ENCODE assay signal across 9 cellular contexts in genomic region chrX:129979207-129979920, GRCh38. TPM values are rescaled to one million over a fixed set of nuclear protein-coding genes. Genes with fewer than 3 reads are reported as not detected.
DNase-seq lines count a peak whose midpoint lies in the region; TF ChIP-seq lines count a peak whose summit lies in the region.
"Had no signal": no experiment of that assay in that cellular context is flagged by ENCODE, and none has a peak within 500 bp of the region (broad histone marks: within the 10 kb centered on the region; RNA-seq: fewer than 3 reads in every experiment).

No MANE protein-coding gene starts in this region.

- no peaks in the 10 kb centered on the region for H3K4me1 ChIP-seq in rectal smooth muscle tissue (ENCODE audit: control insufficient read depth, insufficient read depth, low read length)

- peak; percentile 64 for DNase-seq in ELF-1 (ENCODE audit: low read depth, low spot score)
- peak; percentile 6 for DNase-seq in OCI-M1 (lab: John Stamatoyannopoulos, UW)
- DNase-seq in fibroblast of villous mesenchyme (ENCODE audit: low read depth): peak; percentile 14
- DNase-seq in NCI-H526 treated with DMSO at 0.1 percent for 48 hours (lab: John Stamatoyannopoulos, UW): no peak
- no peak for DNase-seq in kidney tubule cell (ENCODE audit: low spot score)
- DNase-seq in AG20443 (ENCODE audit: low spot score): no peak
- DNase-seq: NCI-H774 had no signal

- no peak overlapping the region for H3K9ac ChIP-seq in rectal smooth muscle tissue (ENCODE audit: low read length)

- H3K4me3 ChIP-seq in fibroblast of villous mesenchyme (ENCODE audit: low read depth, low read length) (no peak overlapping the region), rectal smooth muscle tissue (ENCODE audit: low read length) (no peak overlapping the region)

- H3K36me3 ChIP-seq in rectal smooth muscle tissue (ENCODE audit: control insufficient read depth, insufficient read depth, low read length): no peaks in the 10 kb centered on the region
- H3K36me3 ChIP-seq: upper lobe of left lung had no signal

- no peak for TF ChIP-seq CTCF in fibroblast of villous mesenchyme (IDR thresholded peaks at IDR 0.05; ENCODE audit: insufficient read depth, low read depth, low read length)

- peak overlapping the region; percentile 73 for H3K27ac ChIP-seq in rectal smooth muscle tissue (ENCODE audit: low read depth, low read length)

- H3K27me3 ChIP-seq in rectal smooth muscle tissue (ENCODE audit: control insufficient read depth, insufficient read depth, low read length): no peaks in the 10 kb centered on the region
- H3K27me3 ChIP-seq: upper lobe of left lung had no signal

RNA-seq across cellular contexts. Expression of gene BCORL1, which starts 3.1 kb away (rescaled TPM):
- 1.3 and 2.6 TPM in 2 replicates for total RNA-seq in fibroblast of villous mesenchyme

Comparison
In these comparisons a context has a peak if more than half of its experiments do, and no peak if none do; other contexts are left out.
1. DNase-seq: peak in ELF-1 (single experiment), OCI-M1 (single experiment) and fibroblast of villous mesenchyme (single experiment); none in NCI-H526 treated with DMSO at 0.1 percent for 48 hours (single experiment), kidney tubule cell (single experiment) and AG20443 (single experiment).